10 cellular contexts compared by ENCODE assay signal in the genomic region with DNA sequence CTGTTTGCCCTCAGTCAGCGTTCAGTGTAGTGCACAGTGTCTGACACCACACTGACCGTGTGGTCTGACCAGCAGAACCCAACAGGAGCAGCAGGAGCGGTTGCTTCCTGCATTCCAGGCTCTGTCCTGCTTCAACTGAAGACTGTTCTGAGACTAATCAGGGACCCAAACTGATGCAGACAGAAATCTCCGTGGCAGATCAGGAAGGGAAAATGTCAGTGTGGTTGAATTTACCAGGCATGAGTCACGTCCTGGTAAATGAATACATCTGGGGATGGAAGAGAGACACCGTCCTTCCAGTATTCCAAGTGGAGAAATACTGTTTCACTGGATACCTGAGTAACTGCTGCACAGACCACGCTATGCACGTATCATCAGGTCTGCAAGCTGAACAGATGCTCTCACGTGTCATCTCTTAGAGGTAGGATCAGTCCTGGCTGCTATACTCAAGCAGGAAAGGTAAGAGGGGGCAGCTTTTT.
DNase-seq lines count a peak whose midpoint lies in the region; ATAC-seq and TF ChIP-seq lines count a peak whose summit lies in the region.
"Had no signal": no experiment of that assay in that cellular context is flagged by ENCODE, and none has a peak within 500 bp of the region (broad histone marks: within the 10 kb centered on the region; RNA-seq: fewer than 3 reads in every experiment).

No MANE protein-coding gene starts in this region.

- POLR2A ChIA-PET in naive thymus-derived CD4-positive, alpha-beta T cell (lab: Charles Lee), result no interaction called here

- peak; percentile 88 for DNase-seq in GM03348 (ENCODE audit: low spot score)
- peak; percentile 95 to 96 for DNase-seq in SJSA1 (ENCODE audit: low read depth in 1 of 2, low spot score in 2 of 2)
- DNase-seq in fibroblast of pulmonary artery (ENCODE audit: low read depth), result peak; percentile 93
- DNase-seq in pulmonary artery endothelial cell (ENCODE audit: low read depth, low spot score), result peak; percentile 91
- DNase-seq in posterior vena cava (ENCODE audit: low spot score), result no peak
- no peak for DNase-seq in activated naive CD4-positive, alpha-beta T cell treated with anti-CD3 and anti-CD28 coated beads, Interleukin-2, amount 50 U/mL, for 16 hours
- no peak for DNase-seq in naive thymus-derived CD4-positive, alpha-beta T cell
- DNase-seq: stimulated activated naive CD4-positive, alpha-beta T cell treated with Interleukin-2 at 50 U/mL for 16 hours had no signal

- no peaks in the 10 kb centered on the region for H3K9me3 ChIP-seq in SJSA1 (replicated peaks)
- H3K9me3 ChIP-seq in naive thymus-derived CD4-positive, alpha-beta T cell (ENCODE audit: control insufficient read depth in 2 of 3, low read length in 3 of 3), result no peaks in the 10 kb centered on the region

- intact Hi-C loops in posterior vena cava (cut with DNase I), result no loop called here
- intact Hi-C loops in naive thymus-derived CD4-positive, alpha-beta T cell (cut with micrococcal nuclease), result no loop called here

- peaks cover 0 to 5% (median 0%) of the 10 kb centered on the region in 7 donors for H3K4me1 Mint-ChIP-seq in naive thymus-derived CD4-positive, alpha-beta T cell
- H3K4me1 Mint-ChIP-seq: activated naive CD4-positive, alpha-beta T cell treated with anti-CD3 and anti-CD28 coated beads, Interleukin-2, amount 50 U/mL, for 24 hours had no signal

- H3K4me3 Mint-ChIP-seq in naive thymus-derived CD4-positive, alpha-beta T cell, result no peak overlapping the region
- H3K4me3 Mint-ChIP-seq: activated naive CD4-positive, alpha-beta T cell treated with anti-CD3 and anti-CD28 coated beads, Interleukin-2, amount 50 U/mL, for 24 hours had no signal

- H3K9me3 Mint-ChIP-seq in naive thymus-derived CD4-positive, alpha-beta T cell, result no peaks in the 10 kb centered on the region
- H3K9me3 Mint-ChIP-seq: activated naive CD4-positive, alpha-beta T cell treated with anti-CD3 and anti-CD28 coated beads, Interleukin-2, amount 50 U/mL, for 24 hours had no signal

- peaks cover 0 to 14% (median 4%) of the 10 kb centered on the region in 5 donors for H3K36me3 Mint-ChIP-seq in naive thymus-derived CD4-positive, alpha-beta T cell

- CTCF ChIA-PET in naive thymus-derived CD4-positive, alpha-beta T cell (lab: Charles Lee), result no interaction called here

- no peaks in the 10 kb centered on the region for H3K27me3 ChIP-seq in SJSA1 (replicated peaks)
- no peaks in the 10 kb centered on the region for H3K27me3 ChIP-seq in naive thymus-derived CD4-positive, alpha-beta T cell (ENCODE audit: control insufficient read depth in 2 of 2, insufficient read depth in 2 of 2, low read length in 2 of 2)

- peak overlapping the region; percentile 34 for H3K4me3 ChIP-seq in SJSA1
- peak overlapping the region; percentile 17 for H3K4me3 ChIP-seq in fibroblast of pulmonary artery (replicated peaks; ENCODE audit: low read depth, low read length)
- H3K4me3 ChIP-seq in naive thymus-derived CD4-positive, alpha-beta T cell (ENCODE audit: low read length), result no peak overlapping the region

- no peak overlapping the region for H3K27ac Mint-ChIP-seq in naive thymus-derived CD4-positive, alpha-beta T cell
- H3K27ac Mint-ChIP-seq: activated naive CD4-positive, alpha-beta T cell treated with anti-CD3 and anti-CD28 coated beads, Interleukin-2, amount 50 U/mL, for 24 hours had no signal

- H3K27me3 Mint-ChIP-seq in naive thymus-derived CD4-positive, alpha-beta T cell, result no peaks in the 10 kb centered on the region
- H3K27me3 Mint-ChIP-seq: activated naive CD4-positive, alpha-beta T cell treated with anti-CD3 and anti-CD28 coated beads, Interleukin-2, amount 50 U/mL, for 24 hours had no signal

- H3K4me1 ChIP-seq in SJSA1 (replicated peaks), result peaks cover 82% of the 10 kb centered on the region
- no peaks in the 10 kb centered on the region for H3K4me1 ChIP-seq in naive thymus-derived CD4-positive, alpha-beta T cell (ENCODE audit: control insufficient read depth in 2 of 2, insufficient read depth in 2 of 2, low read length in 2 of 2)

- no peak for ATAC-seq in naive thymus-derived CD4-positive, alpha-beta T cell
- no peak for ATAC-seq in GM21717 (IDR thresholded peaks at IDR 0.05; ENCODE audit: unreplicated experiment)

- no peak for TF ChIP-seq CTCF in fibroblast of pulmonary artery (IDR thresholded peaks at IDR 0.05; ENCODE audit: low read length, missing control alignments)

- peaks cover 6% of the 10 kb centered on the region; the same call in 1 of the 2 replicates for H3K36me3 ChIP-seq in SJSA1
- no peaks in the 10 kb centered on the region for H3K36me3 ChIP-seq in naive thymus-derived CD4-positive, alpha-beta T cell (ENCODE audit: control insufficient read depth in 2 of 3, insufficient read depth in 3 of 3, low read length in 3 of 3)

- peak overlapping the region; percentile 92 for H3K27ac ChIP-seq in SJSA1
- H3K27ac ChIP-seq in naive thymus-derived CD4-positive, alpha-beta T cell (ENCODE audit: low read depth, low read length), result no peak overlapping the region

Comparison
In these comparisons a context has a peak if more than half of its experiments do, and no peak if none do; other contexts are left out.
1. DNase-seq: peak in GM03348 (single experiment), SJSA1 (2 of 2), fibroblast of pulmonary artery (single experiment) and pulmonary artery endothelial cell (single experiment); none in posterior vena cava (single experiment), activated naive CD4-positive, alpha-beta T cell treated with anti-CD3 and anti-CD28 coated beads, Interleukin-2, amount 50 U/mL, for 16 hours (single experiment) and naive thymus-derived CD4-positive, alpha-beta T cell (0 of 9).